Comparison of ENCODE assay signal across 8 cellular contexts in genomic region chr12:8038659-8039114, GRCh38. TPM values are rescaled to one million over a fixed set of nuclear protein-coding genes. Genes with fewer than 3 reads are reported as not detected.
A peak's percentile ranks its signal among the peaks of the same experiment; 100 is the strongest.
DNase-seq lines count a peak whose midpoint lies in the region; ATAC-seq and TF ChIP-seq lines count a peak whose summit lies in the region.

No MANE protein-coding gene starts in this region.

- peak overlapping the region; percentile 96 for H3K27ac Mint-ChIP-seq in CD4-positive, alpha-beta T cell
- H3K27ac Mint-ChIP-seq in effector memory CD8-positive, alpha-beta T cell, result peak overlapping the region; percentile 64 to 85

- peak overlapping the region in 1 of 2 experiments; percentile 19 for H3K4ac ChIP-seq in mesenchymal stem cell (ENCODE audit: low read depth in 1 of 2, low read length in 2 of 2)

- H3K27ac ChIP-seq in CD4-positive, alpha-beta T cell (ENCODE audit: low read depth, low read length), result no peak overlapping the region
- H3K27ac ChIP-seq in mesenchymal stem cell (ENCODE audit: low read length, poor library complexity, severe bottlenecking), result peak overlapping the region; percentile 19

- no peaks in the 10 kb centered on the region for H3K27me3 Mint-ChIP-seq in CD4-positive, alpha-beta T cell
- no peaks in the 10 kb centered on the region for H3K27me3 Mint-ChIP-seq in effector memory CD8-positive, alpha-beta T cell

- no peak overlapping the region for H2AK5ac ChIP-seq in mesenchymal stem cell (ENCODE audit: low read length, severe bottlenecking)

- H4K91ac ChIP-seq in mesenchymal stem cell (ENCODE audit: low read length), result no peak overlapping the region

- H3K18ac ChIP-seq in mesenchymal stem cell (ENCODE audit: low read depth in 1 of 2, low read length in 2 of 2), result peak overlapping the region in 1 of 2 experiments; percentile 76

- POLR2A ChIA-PET in CD4-positive, alpha-beta T cell (lab: Charles Lee), result interaction anchor here (0.7 to 6.5 kb wide), 6 partner anchors 12 to 105 kb away, joined by 3 to 59 read pairs (median 5); no protein-coding TSS in a partner anchor

- H3K36me3 Mint-ChIP-seq in CD4-positive, alpha-beta T cell (ENCODE audit: low read depth), result peaks cover 54% of the 10 kb centered on the region
- peaks cover 44% of the 10 kb centered on the region for H3K36me3 Mint-ChIP-seq in effector memory CD8-positive, alpha-beta T cell (ENCODE audit: insufficient read depth)

- H4K8ac ChIP-seq in mesenchymal stem cell (ENCODE audit: low read length), result peak overlapping the region; percentile 1

- H2BK15ac ChIP-seq in mesenchymal stem cell (ENCODE audit: low read depth, poor library complexity, severe bottlenecking), result no peak overlapping the region

- no peak for TF ChIP-seq CTCF in CD4-positive, alpha-beta T cell (IDR thresholded peaks at IDR 0.05)

- CTCF ChIA-PET in CD4-positive, alpha-beta T cell (lab: Charles Lee), result interaction anchor here (1.7 to 5.4 kb wide), 2 partner anchors 39 to 106 kb away, joined by 7 to 37 read pairs; no protein-coding TSS in a partner anchor

- peaks cover 17% of the 10 kb centered on the region for H3K4me1 ChIP-seq in mesenchymal stem cell (ENCODE audit: control insufficient read depth, insufficient read depth, low read depth, low read length)

- peak in 1 of 10 experiments; percentile 28 for DNase-seq in CD4-positive, alpha-beta T cell
- DNase-seq in LHCN-M2 (ENCODE audit: low read depth) (peak; percentile 69), T-helper 9 cell (peak; percentile 9), mesenchymal stem cell (peak; percentile 85), superior temporal gyrus (ENCODE audit: extremely low spot score) (peak; percentile 48)
- DNase-seq in effector memory CD8-positive, alpha-beta T cell, result no peak

- H3K36me3 ChIP-seq in mesenchymal stem cell (ENCODE audit: control insufficient read depth in 1 of 2, insufficient read depth in 2 of 2, low read depth in 1 of 2, low read length in 2 of 2), result peaks cover 22 to 47% of the 10 kb centered on the region in 2 experiments

- WGBS in mesenchymal stem cell, result 14% methylated on average over 13 of the region's 13 CpGs

- peak overlapping the region; percentile 65 for H3K9ac ChIP-seq in mesenchymal stem cell (ENCODE audit: low read length)

- no peak overlapping the region for H2BK5ac ChIP-seq in mesenchymal stem cell (ENCODE audit: low read depth, low read length, poor library complexity, severe bottlenecking)

- no peaks in the 10 kb centered on the region for H3K27me3 ChIP-seq in CD4-positive, alpha-beta T cell (ENCODE audit: control insufficient read depth, insufficient read depth, low read length)
- H3K27me3 ChIP-seq in mesenchymal stem cell (ENCODE audit: control insufficient read depth in 1 of 2, insufficient read depth in 1 of 2, low read length in 2 of 2), result no peaks in the 10 kb centered on the region

- H2BK120ac ChIP-seq in mesenchymal stem cell (ENCODE audit: low read depth, low read length), result no peak overlapping the region

- intact Hi-C loops in CD4-positive, alpha-beta T cell (cut with DNase I, micrococcal nuclease), result no loop called here

- H3K79me1 ChIP-seq in mesenchymal stem cell (replicated peaks; ENCODE audit: low read length, poor library complexity, severe bottlenecking), result peaks cover 26% of the 10 kb centered on the region

- peak overlapping the region; percentile 58 for H3K4me3 Mint-ChIP-seq in CD4-positive, alpha-beta T cell
- peak overlapping the region; percentile 42 to 61 for H3K4me3 Mint-ChIP-seq in effector memory CD8-positive, alpha-beta T cell

- H3K14ac ChIP-seq in mesenchymal stem cell (ENCODE audit: low read length in 2 of 2), result peak overlapping the region in 1 of 2 experiments; percentile 89

- peak; percentile 67 for ATAC-seq in CD4-positive, alpha-beta T cell (ENCODE audit: poor library complexity)
- ATAC-seq in effector memory CD8-positive, alpha-beta T cell (replicated peaks), result peak; percentile 79
- no peak for ATAC-seq in GM21423 (IDR thresholded peaks at IDR 0.05; ENCODE audit: unreplicated experiment)
- no peak for ATAC-seq in GM18870 (IDR thresholded peaks at IDR 0.05; ENCODE audit: unreplicated experiment)

- peak overlapping the region in 1 of 2 experiments; percentile 67 for H3K4me3 ChIP-seq in mesenchymal stem cell (ENCODE audit: insufficient read depth in 1 of 2, low read depth in 1 of 2, low read length in 2 of 2)

- peak overlapping the region; percentile 45 for H3K4me2 ChIP-seq in mesenchymal stem cell (ENCODE audit: low read length, poor library complexity, severe bottlenecking)

- peak overlapping the region; percentile 23 for H2AFZ ChIP-seq in mesenchymal stem cell (ENCODE audit: low read depth, low read length)

- H3K4me1 Mint-ChIP-seq in CD4-positive, alpha-beta T cell (ENCODE audit: low read depth), result peaks cover 64% of the 10 kb centered on the region
- H3K4me1 Mint-ChIP-seq in effector memory CD8-positive, alpha-beta T cell (ENCODE audit: low read depth in 2 of 2), result peaks cover 58 to 62% of the 10 kb centered on the region in 2 donors

- no peak overlapping the region for H2BK12ac ChIP-seq in mesenchymal stem cell (ENCODE audit: low read length in 2 of 2)

- peak overlapping the region in 1 of 2 experiments; percentile 90 for H3K23ac ChIP-seq in mesenchymal stem cell (ENCODE audit: low read length in 2 of 2)

- H3K9me3 Mint-ChIP-seq in CD4-positive, alpha-beta T cell, result no peaks in the 10 kb centered on the region
- H3K9me3 Mint-ChIP-seq in effector memory CD8-positive, alpha-beta T cell, result no peaks in the 10 kb centered on the region

- H3K9me3 ChIP-seq in CD4-positive, alpha-beta T cell (ENCODE audit: control insufficient read depth, low read length), result no peaks in the 10 kb centered on the region
- no peaks in the 10 kb centered on the region for H3K9me3 ChIP-seq in mesenchymal stem cell (ENCODE audit: control insufficient read depth, low read length)

RNA-seq across cellular contexts. Expression of gene FOXJ2, which starts 6.2 kb away (rescaled TPM):
- 10 to 100 TPM; 36.3 to 38.5 TPM for total RNA-seq in CD4-positive, alpha-beta T cell
- 7.3 and 8.6 TPM in 2 replicates for total RNA-seq in LHCN-M2 (2014; rRNA removed)
- 7.5 TPM for polyA plus RNA-seq in LHCN-M2 (2012)
- 12.5 TPM for polyA plus RNA-seq in mesenchymal stem cell (2013, experiment 1 of 2)
- polyA plus RNA-seq in mesenchymal stem cell (2013, experiment 2 of 2), result 11.9 TPM

RNA-seq across cellular contexts. Expression of gene C3AR1, which starts 27.5 kb away (rescaled TPM):
- 1 to 10 TPM; 1.4 TPM for total RNA-seq in CD4-positive, alpha-beta T cell
- 1.5 and 2.1 TPM in 2 replicates for total RNA-seq in LHCN-M2 (2014; rRNA removed)
- 0.32 TPM for polyA plus RNA-seq in LHCN-M2 (2012)
- 7.6 TPM for polyA plus RNA-seq in mesenchymal stem cell (2013, experiment 1 of 2)
- 7.4 TPM for polyA plus RNA-seq in mesenchymal stem cell (2013, experiment 2 of 2)

RNA-seq across cellular contexts. Expression of gene NECAP1, which starts 43.4 kb away (rescaled TPM):
- 100 to 1,000 TPM; 119 to 121 TPM for total RNA-seq in CD4-positive, alpha-beta T cell
- total RNA-seq in LHCN-M2 (2014; rRNA removed), result 42.9 and 46.8 TPM in 2 replicates
- polyA plus RNA-seq in LHCN-M2 (2012), result 19.7 TPM
- polyA plus RNA-seq in mesenchymal stem cell (2013, experiment 1 of 2), result 14.4 TPM
- 14.2 TPM for polyA plus RNA-seq in mesenchymal stem cell (2013, experiment 2 of 2)

Comparison
In these comparisons a context has a peak if more than half of its experiments do, and no peak if none do; other contexts are left out.
1. ATAC-seq: peak in CD4-positive, alpha-beta T cell (single experiment) and effector memory CD8-positive, alpha-beta T cell (single experiment); none in GM21423 (single experiment) and GM18870 (single experiment).
2. DNase-seq: peak in LHCN-M2 (single experiment), T-helper 9 cell (single experiment), mesenchymal stem cell (single experiment) and superior temporal gyrus (single experiment); none in effector memory CD8-positive, alpha-beta T cell (0 of 3).